31 cellular contexts compared by ENCODE assay signal in genomic region chr1:4621646-4622045, GRCh38. TPM values are rescaled to one million over a fixed set of nuclear protein-coding genes. Genes with fewer than 3 reads are reported as not detected.
"Had no signal": no experiment of that assay in that cellular context is flagged by ENCODE, and none has a peak within 500 bp of the region (broad histone marks: within the 10 kb centered on the region; RNA-seq: fewer than 3 reads in every experiment).

No MANE protein-coding gene starts in this region.

- H3K9me3 ChIP-seq: MG63, Peyer's patch, SK-N-SH had no signal

- H3K4me2 ChIP-seq: SK-N-SH had no signal

- H3K4me3 ChIP-seq: MG63, Peyer's patch, SJSA1 had no signal

- H3K27me3 ChIP-seq: MG63, Peyer's patch, SJSA1 had no signal

- DNase-seq: Kasumi-1, KG1, MG63, NCI-H1092, NCI-H1105, NCI-H1417 treated with DMSO at 0.1 percent for 48 hours, NCI-H1436 treated with DMSO at 0.1 percent for 48 hours, NCI-H1694 treated with DMSO at 0.1 percent for 48 hours, NCI-H187 treated with DMSO at 0.1 percent for 48 hours, NCI-H2029, NCI-H2081, NCI-H2171 treated with DMSO at 0.1 percent for 48 hours, NCI-H2227 treated with DMSO at 0.1 percent for 48 hours, NCI-H345, NCI-H446, NCI-H510A treated with DMSO at 0.1 percent for 48 hours, NCI-H524 treated with DMSO at 0.1 percent for 48 hours, NCI-H69, NCI-H748 treated with DMSO at 0.1 percent for 48 hours, NCI-H82, OCI-M1, PC-3, Peyer's patch, Right ventricle myocardium superior, RPMI8226, SHP77 treated with DMSO at 0.1 percent for 48 hours, SK-N-SH, SW 1271 had no signal

- H3K9ac ChIP-seq: SK-N-SH had no signal

- H3K36me3 ChIP-seq: MG63, Peyer's patch, SJSA1 had no signal

- ATAC-seq: PC-3 had no signal

- H3K27ac ChIP-seq: Peyer's patch, SJSA1 had no signal

- H3K4me1 ChIP-seq: Peyer's patch, SJSA1 had no signal

RNA-seq across cellular contexts. Expression of gene AJAP1, which starts 32.8 kb away (rescaled TPM):
- total RNA-seq: M059J, NCI-H460, PC-3, SJSA1 had no signal
- polyA plus RNA-seq: SK-N-SH had no signal
